ENCODE assay signal across 15 cellular contexts in genomic region chrX:54423161-54423888, GRCh38. TPM values are rescaled to one million over a fixed set of nuclear protein-coding genes. Genes with fewer than 3 reads are reported as not detected.
DNase-seq lines count a peak whose midpoint lies in the region; ATAC-seq and TF ChIP-seq lines count a peak whose summit lies in the region.
"Had no signal": no experiment of that assay in that cellular context is flagged by ENCODE, and none has a peak within 500 bp of the region (broad histone marks: within the 10 kb centered on the region; RNA-seq: fewer than 3 reads in every experiment).

No MANE protein-coding gene starts in this region.

- no peak overlapping the region for H2AFZ ChIP-seq in neural progenitor cell (replicated peaks)
- H2AFZ ChIP-seq: GM23248 had no signal

- DNase-seq in activated CD4-positive, alpha-beta T cell treated with anti-CD3 and anti-CD28 coated beads, Interleukin-2, amount 10 ng/mL, durations not matched to agents 7 days and 5 days: peak; percentile 9
- no peak for DNase-seq in activated CD4-positive, alpha-beta T cell treated with anti-CD3 and anti-CD28 coated beads for 1 hour
- DNase-seq in HuH-7 (ENCODE audit: low spot score) (peak; percentile 32), dermis blood vessel endothelial cell (peak; percentile 37), neural progenitor cell (ENCODE audit: low spot score) (peak; percentile 63), DMS79 treated with DMSO at 0.1 percent for 48 hours (lab: John Stamatoyannopoulos, UW) (no peak)
- DNase-seq: GM23248, MM.1S, NCI-H2171 treated with DMSO at 0.1 percent for 48 hours, psoas muscle, T-helper 1 cell, uterus had no signal

- no peak overlapping the region for H3K4me3 ChIP-seq in neural progenitor cell
- H3K4me3 ChIP-seq: GM23248, psoas muscle, uterus had no signal

- TF ChIP-seq POLR2A in GM18505 (IDR thresholded peaks at IDR 0.05; ENCODE audit: borderline replicate concordance, extremely low read depth, insufficient read depth, insufficient read length): no peak

- H3K4me1 ChIP-seq in neural progenitor cell: no peaks in the 10 kb centered on the region
- H3K4me1 ChIP-seq: psoas muscle, uterus had no signal

- no peaks in the 10 kb centered on the region for H3K79me2 ChIP-seq in neural progenitor cell (ENCODE audit: low read depth)

- H3K4me1 Mint-ChIP-seq in activated CD4-positive, alpha-beta T cell treated with anti-CD3 and anti-CD28 coated beads, Interleukin-2, amount 10 ng/mL, durations not matched to agents 7 days and 5 days: no peaks in the 10 kb centered on the region
- no peaks in the 10 kb centered on the region for H3K4me1 Mint-ChIP-seq in neural progenitor cell
- H3K4me1 Mint-ChIP-seq: activated naive CD4-positive, alpha-beta T cell treated with anti-CD3 and anti-CD28 coated beads, Interleukin-2, amount 50 U/mL, for 24 hours had no signal

- no peaks in the 10 kb centered on the region for H3K9me3 ChIP-seq in neural progenitor cell (ENCODE audit: low read depth)
- H3K9me3 ChIP-seq: psoas muscle, uterus had no signal

- no peak overlapping the region for H3K27ac Mint-ChIP-seq in activated CD4-positive, alpha-beta T cell treated with anti-CD3 and anti-CD28 coated beads, Interleukin-2, amount 10 ng/mL, durations not matched to agents 7 days and 5 days
- no peak overlapping the region for H3K27ac Mint-ChIP-seq in neural progenitor cell
- H3K27ac Mint-ChIP-seq: activated naive CD4-positive, alpha-beta T cell treated with anti-CD3 and anti-CD28 coated beads, Interleukin-2, amount 50 U/mL, for 24 hours had no signal

- TF ChIP-seq CTCF in neural progenitor cell (IDR thresholded peaks at IDR 0.05): peak; percentile 45

- peaks cover 5% of the 10 kb centered on the region for H3K27me3 Mint-ChIP-seq in activated CD4-positive, alpha-beta T cell treated with anti-CD3 and anti-CD28 coated beads, Interleukin-2, amount 10 ng/mL, durations not matched to agents 7 days and 5 days
- peaks cover 3% of the 10 kb centered on the region for H3K27me3 Mint-ChIP-seq in neural progenitor cell (ENCODE audit: insufficient read depth, low read depth)
- H3K27me3 Mint-ChIP-seq: activated naive CD4-positive, alpha-beta T cell treated with anti-CD3 and anti-CD28 coated beads, Interleukin-2, amount 50 U/mL, for 24 hours had no signal

- no peak overlapping the region for H3K27ac ChIP-seq in neural progenitor cell
- H3K27ac ChIP-seq: GM23248, psoas muscle, uterus had no signal

- no peaks in the 10 kb centered on the region for H3K27me3 ChIP-seq in neural progenitor cell
- H3K27me3 ChIP-seq: uterus had no signal

- H3K36me3 ChIP-seq in neural progenitor cell: no peaks in the 10 kb centered on the region
- H3K36me3 ChIP-seq: uterus had no signal

- POLR2A ChIA-PET in activated CD4-positive, alpha-beta T cell treated with anti-CD3 and anti-CD28 coated beads, Interleukin-2, amount 10 ng/mL, durations not matched to agents 7 days and 5 days (lab: Charles Lee): no interaction called here

- no peak overlapping the region for H3K9ac ChIP-seq in neural progenitor cell
- H3K9ac ChIP-seq: GM23248 had no signal

- H3F3A ChIP-seq in neural progenitor cell (ENCODE audit: low read depth): no peaks in the 10 kb centered on the region

- no peaks in the 10 kb centered on the region for H3K36me3 Mint-ChIP-seq in activated CD4-positive, alpha-beta T cell treated with anti-CD3 and anti-CD28 coated beads, Interleukin-2, amount 10 ng/mL, durations not matched to agents 7 days and 5 days (ENCODE audit: low read depth)
- H3K36me3 Mint-ChIP-seq in neural progenitor cell: no peaks in the 10 kb centered on the region
- H3K36me3 Mint-ChIP-seq: activated naive CD4-positive, alpha-beta T cell treated with anti-CD3 and anti-CD28 coated beads, Interleukin-2, amount 50 U/mL, for 24 hours had no signal

- ATAC-seq in GM18505 (IDR thresholded peaks at IDR 0.05; ENCODE audit: unreplicated experiment) (no peak), HG03571 (IDR thresholded peaks at IDR 0.05; ENCODE audit: unreplicated experiment) (no peak)
- ATAC-seq: psoas muscle had no signal

- H3K4me3 Mint-ChIP-seq in activated CD4-positive, alpha-beta T cell treated with anti-CD3 and anti-CD28 coated beads, Interleukin-2, amount 10 ng/mL, durations not matched to agents 7 days and 5 days: no peak overlapping the region
- no peak overlapping the region for H3K4me3 Mint-ChIP-seq in neural progenitor cell
- H3K4me3 Mint-ChIP-seq: activated naive CD4-positive, alpha-beta T cell treated with anti-CD3 and anti-CD28 coated beads, Interleukin-2, amount 50 U/mL, for 24 hours had no signal

- no peaks in the 10 kb centered on the region for H4K20me1 ChIP-seq in neural progenitor cell (ENCODE audit: low read depth)

- no peaks in the 10 kb centered on the region for H3K9me3 Mint-ChIP-seq in activated CD4-positive, alpha-beta T cell treated with anti-CD3 and anti-CD28 coated beads, Interleukin-2, amount 10 ng/mL, durations not matched to agents 7 days and 5 days
- peaks cover 10% of the 10 kb centered on the region for H3K9me3 Mint-ChIP-seq in neural progenitor cell
- H3K9me3 Mint-ChIP-seq: activated naive CD4-positive, alpha-beta T cell treated with anti-CD3 and anti-CD28 coated beads, Interleukin-2, amount 50 U/mL, for 24 hours had no signal

- H3K4me2 ChIP-seq in neural progenitor cell: no peak overlapping the region

- CTCF ChIA-PET in activated CD4-positive, alpha-beta T cell treated with anti-CD3 and anti-CD28 coated beads, Interleukin-2, amount 10 ng/mL, durations not matched to agents 7 days and 5 days (lab: Charles Lee): no interaction called here

RNA-seq across cellular contexts. Expression of gene TSR2, which starts 16.9 kb away (rescaled TPM):
- total RNA-seq in activated CD4-positive, alpha-beta T cell treated with anti-CD3 and anti-CD28 coated beads, Interleukin-2, amount 10 ng/mL, durations not matched to agents 7 days and 5 days: 10 to 100 TPM; 33.2 to 33.6 TPM
- 13.3 and 17.5 TPM in 2 replicates for total RNA-seq in dermis blood vessel endothelial cell
- 13.3 and 15.8 TPM in 2 replicates for total RNA-seq in neural progenitor cell (ENCODE audit: low replicate concordance)

Comparison
In these comparisons a context has a peak if more than half of its experiments do, and no peak if none do; other contexts are left out.
1. DNase-seq: peak in activated CD4-positive, alpha-beta T cell treated with anti-CD3 and anti-CD28 coated beads, Interleukin-2, amount 10 ng/mL, durations not matched to agents 7 days and 5 days (single experiment), HuH-7 (single experiment), dermis blood vessel endothelial cell (single experiment) and neural progenitor cell (single experiment); none in activated CD4-positive, alpha-beta T cell treated with anti-CD3 and anti-CD28 coated beads for 1 hour (single experiment) and DMS79 treated with DMSO at 0.1 percent for 48 hours (single experiment).